Comparison of ENCODE assay signal across 15 cellular contexts in the genomic region with DNA sequence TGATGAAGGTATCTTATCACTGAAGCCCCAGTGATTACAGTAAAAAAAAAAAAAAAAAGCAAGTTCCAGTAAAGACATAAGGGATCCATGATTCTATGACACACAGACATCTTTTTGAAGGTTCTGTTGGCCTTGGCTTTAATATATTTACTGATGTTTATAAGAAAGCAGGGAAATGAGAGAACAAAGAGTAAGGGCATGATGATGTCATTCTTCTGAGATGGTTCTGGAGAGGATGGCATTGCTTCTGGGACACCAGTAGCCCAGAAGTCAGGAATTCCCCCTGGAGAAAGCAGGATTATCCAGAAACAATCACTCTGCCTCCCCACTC.
A peak's percentile ranks its signal among the peaks of the same experiment; 100 is the strongest.
DNase-seq lines count a peak whose midpoint lies in the region; ATAC-seq and TF ChIP-seq lines count a peak whose summit lies in the region.
"Had no signal": no experiment of that assay in that cellular context is flagged by ENCODE, and none has a peak within 500 bp of the region (broad histone marks: within the 10 kb centered on the region; RNA-seq: fewer than 3 reads in every experiment).

No MANE protein-coding gene starts in this region.

- peak overlapping the region; percentile 92 for H3K27ac Mint-ChIP-seq in activated naive CD4-positive, alpha-beta T cell treated with anti-CD3 and anti-CD28 coated beads, Interleukin-2, amount 50 U/mL, for 24 hours
- H3K27ac Mint-ChIP-seq: dendritic cell treated with granulocyte-macrophage colony-stimulating factor and Interleukin-4, amounts not matched to agents 40 ng/mL and 50 ng/mL, for 4 days had no signal

- H3K4me2 ChIP-seq in IMR-90 (ENCODE audit: low read depth, low read length) = no peak overlapping the region

- no peaks in the 10 kb centered on the region for H3K79me1 ChIP-seq in IMR-90 (ENCODE audit: low read depth in 1 of 2, low read length in 2 of 2)

- H2BK20ac ChIP-seq in IMR-90 (ENCODE audit: low read depth, low read length) = no peak overlapping the region

- ATAC-seq in IMR-90 (ENCODE audit: low read depth) = no peak

- no TSS peak for BruUV-seq in IMR-90 (replicated peaks; lab: Mats Ljungman, UMichigan)

- H3K9me1 ChIP-seq in IMR-90 (ENCODE audit: insufficient read depth, low read length) = no peaks in the 10 kb centered on the region

- H3K4me3 Mint-ChIP-seq in activated naive CD4-positive, alpha-beta T cell treated with anti-CD3 and anti-CD28 coated beads, Interleukin-2, amount 50 U/mL, for 24 hours = no peak overlapping the region
- H3K4me3 Mint-ChIP-seq: dendritic cell treated with granulocyte-macrophage colony-stimulating factor and Interleukin-4, amounts not matched to agents 40 ng/mL and 50 ng/mL, for 4 days had no signal

- no peaks in the 10 kb centered on the region for H3K9me3 ChIP-seq in IMR-90 (ENCODE audit: control insufficient read depth, insufficient read depth, low read length)
- no peaks in the 10 kb centered on the region for H3K9me3 ChIP-seq in ectodermal cell (ENCODE audit: control insufficient read depth, low read length)
- no peaks in the 10 kb centered on the region for H3K9me3 ChIP-seq in tibial nerve
- H3K9me3 ChIP-seq: thoracic aorta had no signal

- no peaks in the 10 kb centered on the region for H4K20me1 ChIP-seq in IMR-90 (ENCODE audit: insufficient read depth, low read length)

- POLR2A ChIA-PET in IMR-90 (lab: Charles Lee; ENCODE audit: unreplicated experiment) = no interaction called here

- DNase-seq in activated naive CD4-positive, alpha-beta T cell (lab: John Stamatoyannopoulos, UW) = no peak
- DNase-seq in IMR-90 (no peak), tibial nerve (ENCODE audit: low spot score in 2 of 2) (no peak), ACHN (no peak), EL (no peak)
- no peak for DNase-seq in stimulated activated CD4-positive, alpha-beta T cell treated with anti-CD3 and anti-CD28 coated beads, Interleukin-4, amount 100 ng/mL, for 1 hour
- DNase-seq: activated CD4-positive, alpha-beta T cell treated with anti-CD3 and anti-CD28 coated beads, Interleukin-2, amount 50 U/mL, for 1 hour; NCI-H2029; occipital lobe; small intestine had no signal

- H3K27ac ChIP-seq in IMR-90 (ENCODE audit: insufficient read depth, low read length) (no peak overlapping the region), ectodermal cell (ENCODE audit: insufficient read depth, low read depth, low read length, poor library complexity, severe bottlenecking) (peak overlapping the region; percentile 68), tibial nerve (peak overlapping the region in 3 of 4 donors; percentile 55 to 92 (median 65))
- H3K27ac ChIP-seq: HL-60 had no signal

- intact Hi-C loops in IMR-90 (cut with micrococcal nuclease) = loop anchor here (5.0 kb wide), 1 partner anchor 136 kb away; no protein-coding TSS in a partner anchor

- H3K36me3 ChIP-seq in IMR-90 (ENCODE audit: control insufficient read depth, insufficient read depth, low read length) (no peaks in the 10 kb centered on the region), ectodermal cell (ENCODE audit: control insufficient read depth, insufficient read depth, low read length) (no peaks in the 10 kb centered on the region), tibial nerve (no peaks in the 10 kb centered on the region)
- H3K36me3 ChIP-seq: thoracic aorta had no signal

- in situ Hi-C loops in IMR-90 (cut with MboI; ENCODE audit: low sequenced_read_pairs) = no loop called here
- in situ Hi-C loops in ACHN (cut with HindIII; ENCODE audit: low pct_ligation_motif_present, low pct_unique_long_range_greater_than_20kb, low sequenced_read_pairs) = no loop called here

- no peak overlapping the region for H2AK5ac ChIP-seq in IMR-90 (ENCODE audit: low read depth, low read length)

- H3K56ac ChIP-seq in IMR-90 (ENCODE audit: extremely low read depth, insufficient read depth, low read length) = no peak overlapping the region

- H3K23ac ChIP-seq in IMR-90 (ENCODE audit: low read depth, low read length) = no peak overlapping the region; the same call in 1 of the 2 replicates

- H3K27me3 Mint-ChIP-seq in activated naive CD4-positive, alpha-beta T cell treated with anti-CD3 and anti-CD28 coated beads, Interleukin-2, amount 50 U/mL, for 24 hours = no peaks in the 10 kb centered on the region
- H3K27me3 Mint-ChIP-seq: dendritic cell treated with granulocyte-macrophage colony-stimulating factor and Interleukin-4, amounts not matched to agents 40 ng/mL and 50 ng/mL, for 4 days had no signal

- TF ChIP-seq POLR2A in IMR-90 (IDR thresholded peaks at IDR 0.05; ENCODE audit: low read depth, low read length) = no peak
- TF ChIP-seq POLR2A in tibial nerve (IDR thresholded peaks at IDR 0.05) = no peak

- no peak overlapping the region for H4K91ac ChIP-seq in IMR-90 (ENCODE audit: insufficient read depth, low read depth, low read length)

- no peak overlapping the region for H2BK15ac ChIP-seq in IMR-90 (ENCODE audit: low read depth, low read length)

- H3K27me3 ChIP-seq in IMR-90 (ENCODE audit: control insufficient read depth, insufficient read depth, low read length) (no peaks in the 10 kb centered on the region; the same call in 1 of the 2 replicates), ectodermal cell (ENCODE audit: control insufficient read depth, insufficient read depth, low read length, poor library complexity, severe bottlenecking) (no peaks in the 10 kb centered on the region), tibial nerve (no peaks in the 10 kb centered on the region)

- H3K4me3 ChIP-seq in IMR-90 (ENCODE audit: insufficient read depth, low read depth, low read length) (no peak overlapping the region), ectodermal cell (ENCODE audit: insufficient read depth, low read depth, low read length) (no peak overlapping the region), tibial nerve (no peak overlapping the region)
- H3K4me3 ChIP-seq: thoracic aorta had no signal

- CTCF ChIA-PET in IMR-90 (lab: Yijun Ruan, JAX) = interaction anchor here (0.6 to 0.7 kb wide), 3 partner anchors 18 to 395 kb away, joined by 3 read pairs; no protein-coding TSS in a partner anchor

- H3K36me3 Mint-ChIP-seq in activated naive CD4-positive, alpha-beta T cell treated with anti-CD3 and anti-CD28 coated beads, Interleukin-2, amount 50 U/mL, for 24 hours = peaks cover 3% of the 10 kb centered on the region

- no peak overlapping the region for H2AFZ ChIP-seq in IMR-90 (replicated peaks; ENCODE audit: low read length, poor library complexity)

- H2BK5ac ChIP-seq in IMR-90 (ENCODE audit: low read depth, low read length, poor library complexity, severe bottlenecking) = no peak overlapping the region

- TF ChIP-seq EP300 in tibial nerve (IDR thresholded peaks at IDR 0.05) = no peak

- peak overlapping the region; percentile 51; the same call in 1 of the 2 replicates for H3K18ac ChIP-seq in IMR-90 (ENCODE audit: low read depth, low read length)

- no peak overlapping the region for H3K9ac ChIP-seq in IMR-90 (ENCODE audit: low read depth, low read length)

- dilution Hi-C loops in IMR-90 (cut with HindIII; ENCODE audit: low sequenced_read_pairs, unreplicated experiment) = no loop called here

- H3K14ac ChIP-seq in IMR-90 (replicated peaks; ENCODE audit: low read depth, low read length) = no peak overlapping the region

- peak overlapping the region in 1 of 2 experiments; percentile 5; a peak in 1 of 4 replicates for H4K8ac ChIP-seq in IMR-90 (ENCODE audit: low read depth in 2 of 2, low read length in 2 of 2)

- H4K5ac ChIP-seq in IMR-90 (ENCODE audit: low read depth, low read length) = no peak overlapping the region

- no peak overlapping the region for H3K4ac ChIP-seq in IMR-90 (ENCODE audit: low read depth, low read length)

- peaks cover 39% of the 10 kb centered on the region for H3K4me1 Mint-ChIP-seq in activated naive CD4-positive, alpha-beta T cell treated with anti-CD3 and anti-CD28 coated beads, Interleukin-2, amount 50 U/mL, for 24 hours

- TF ChIP-seq CTCF in IMR-90 (conservative IDR thresholded peaks at IDR 0.05; ENCODE audit: low read depth, low read length) (no peak), tibial nerve (IDR thresholded peaks at IDR 0.05) (no peak)

- H3K4me1 ChIP-seq in IMR-90 (ENCODE audit: control insufficient read depth, insufficient read depth, low read length) (peaks cover 5% of the 10 kb centered on the region), ectodermal cell (ENCODE audit: control insufficient read depth, insufficient read depth, low read length) (peaks cover 4% of the 10 kb centered on the region), tibial nerve (peaks cover 0 to 54% (median 14%) of the 10 kb centered on the region in 4 donors)

- H2AK9ac ChIP-seq in IMR-90 (replicated peaks; ENCODE audit: low read depth, low read length, poor library complexity) = no peak overlapping the region

- H2BK120ac ChIP-seq in IMR-90 (ENCODE audit: low read depth, low read length) = no peak overlapping the region

- TF ChIP-seq RAD21 in IMR-90 (IDR thresholded peaks at IDR 0.05; ENCODE audit: low read length) = no peak

- peaks cover 9% of the 10 kb centered on the region for H3K9me3 Mint-ChIP-seq in activated naive CD4-positive, alpha-beta T cell treated with anti-CD3 and anti-CD28 coated beads, Interleukin-2, amount 50 U/mL, for 24 hours
- H3K9me3 Mint-ChIP-seq: dendritic cell treated with granulocyte-macrophage colony-stimulating factor and Interleukin-4, amounts not matched to agents 40 ng/mL and 50 ng/mL, for 4 days had no signal

TF ChIP-seq in IMR-90, 13 proteins besides CTCF, POLR2A, EP300 and RAD21 (continues in another document):
- TF ChIP-seq MAFK (IDR thresholded peaks at IDR 0.05; ENCODE audit: low read depth, low read length) (no peak), NFE2L2 (IDR thresholded peaks at IDR 0.05; ENCODE audit: low read depth, low read length) (no peak), MXI1 (IDR thresholded peaks at IDR 0.05; ENCODE audit: borderline replicate concordance, low read depth, low read length) (no peak), BHLHE40 (IDR thresholded peaks at IDR 0.05; ENCODE audit: low read depth, low read length) (no peak), FOS (IDR thresholded peaks at IDR 0.05; ENCODE audit: low read depth, low read length) (no peak), RFX5 (IDR thresholded peaks at IDR 0.05; ENCODE audit: low read depth, low read length) (no peak), SMC3 (IDR thresholded peaks at IDR 0.05; ENCODE audit: low read depth, low read length) (no peak), CHD1 (IDR thresholded peaks at IDR 0.05; ENCODE audit: low read depth, low read length) (no peak), CEBPB (IDR thresholded peaks at IDR 0.05; ENCODE audit: low read depth, low read length) (no peak)
- TF ChIP-seq, protein P1, sequence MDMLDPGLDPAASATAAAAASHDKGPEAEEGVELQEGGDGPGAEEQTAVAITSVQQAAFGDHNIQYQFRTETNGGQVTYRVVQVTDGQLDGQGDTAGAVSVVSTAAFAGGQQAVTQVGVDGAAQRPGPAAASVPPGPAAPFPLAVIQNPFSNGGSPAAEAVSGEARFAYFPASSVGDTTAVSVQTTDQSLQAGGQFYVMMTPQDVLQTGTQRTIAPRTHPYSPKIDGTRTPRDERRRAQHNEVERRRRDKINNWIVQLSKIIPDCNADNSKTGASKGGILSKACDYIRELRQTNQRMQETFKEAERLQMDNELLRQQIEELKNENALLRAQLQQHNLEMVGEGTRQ (IDR thresholded peaks at IDR 0.05; ENCODE audit: low read depth, low read length) = no peak
